Comparison of ENCODE assay signal across 25 cellular contexts in genomic region chr19:4697304-4697703, GRCh38. TPM values are rescaled to one million over a fixed set of nuclear protein-coding genes. Genes with fewer than 3 reads are reported as not detected.
DNase-seq lines count a peak whose midpoint lies in the region; ATAC-seq and TF ChIP-seq lines count a peak whose summit lies in the region.
"Had no signal": no experiment of that assay in that cellular context is flagged by ENCODE, and none has a peak within 500 bp of the region (broad histone marks: within the 10 kb centered on the region; RNA-seq: fewer than 3 reads in every experiment).

No MANE protein-coding gene starts in this region.

- H3K4me1 Mint-ChIP-seq in dendritic cell treated with granulocyte-macrophage colony-stimulating factor and Interleukin-4, amounts not matched to agents 40 ng/mL and 50 ng/mL, for 4 days (ENCODE audit: low read depth), result peaks cover 46% of the 10 kb centered on the region
- H3K4me1 Mint-ChIP-seq in neural crest cell, result no peaks in the 10 kb centered on the region
- no peaks in the 10 kb centered on the region for H3K4me1 Mint-ChIP-seq in stimulated activated naive CD8-positive, alpha-beta T cell treated with anti-CD3 and anti-CD28 coated beads, Interleukin-15, amount 100 ng/mL, for 72 hours
- H3K4me1 Mint-ChIP-seq: activated CD4-positive, alpha-beta memory T cell treated with anti-CD3 and anti-CD28 coated beads, Interleukin-2, amount 10 ng/mL, durations not matched to agents 7 days and 5 days had no signal

- POLR2A ChIA-PET in RWPE1 (lab: Yijun Ruan, JAX; ENCODE audit: low non-redundant PET), result interaction anchor here (1.7 kb wide), 1 partner anchor 16 kb away, joined by 3 read pairs; no protein-coding TSS in a partner anchor

- CTCF ChIA-PET in RWPE1 (lab: Yijun Ruan, JAX), result interaction anchor here (0.7 kb wide), 2 partner anchors 50 to 80 kb away, joined by 3 read pairs; no protein-coding TSS in a partner anchor

- H3K9me3 Mint-ChIP-seq in dendritic cell treated with granulocyte-macrophage colony-stimulating factor and Interleukin-4, amounts not matched to agents 40 ng/mL and 50 ng/mL, for 4 days, result no peaks in the 10 kb centered on the region
- H3K9me3 Mint-ChIP-seq in neural crest cell, result no peaks in the 10 kb centered on the region
- H3K9me3 Mint-ChIP-seq in stimulated activated naive CD8-positive, alpha-beta T cell treated with anti-CD3 and anti-CD28 coated beads, Interleukin-15, amount 100 ng/mL, for 72 hours, result no peaks in the 10 kb centered on the region
- H3K9me3 Mint-ChIP-seq: activated CD4-positive, alpha-beta memory T cell treated with anti-CD3 and anti-CD28 coated beads, Interleukin-2, amount 10 ng/mL, durations not matched to agents 7 days and 5 days had no signal

- ATAC-seq in stimulated activated naive CD8-positive, alpha-beta T cell treated with anti-CD3 and anti-CD28 coated beads, Interleukin-15, amount 100 ng/mL, for 72 hours, result no peak
- ATAC-seq: body of pancreas, esophagus mucosa, mucosa of descending colon had no signal

- peak overlapping the region; percentile 55 for H3K9ac ChIP-seq in BLaER1

- H3K4me1 ChIP-seq in BLaER1, result peaks cover 77% of the 10 kb centered on the region
- H3K4me1 ChIP-seq: body of pancreas, Caco-2 had no signal

- peaks cover 46% of the 10 kb centered on the region for H4K20me1 ChIP-seq in BLaER1

- H3K4me2 ChIP-seq in BLaER1, result peak overlapping the region; percentile 63
- H3K4me2 ChIP-seq: hepatocyte had no signal

- no peaks in the 10 kb centered on the region for H3K27me3 ChIP-seq in BLaER1
- H3K27me3 ChIP-seq: body of pancreas, hepatocyte had no signal

- peak overlapping the region; percentile 22; the same call in 1 of the 2 replicates for H3K27ac ChIP-seq in BLaER1
- H3K27ac ChIP-seq in RWPE1, result peak overlapping the region; percentile 100
- H3K27ac ChIP-seq: body of pancreas, hepatocyte had no signal

- H3K9me3 ChIP-seq in BLaER1, result no peaks in the 10 kb centered on the region
- H3K9me3 ChIP-seq: body of pancreas, Caco-2, left ventricle myocardium inferior, mucosa of descending colon had no signal

- peaks cover 89% of the 10 kb centered on the region for H3K36me3 ChIP-seq in BLaER1

- intact Hi-C loops in dendritic cell treated with granulocyte-macrophage colony-stimulating factor and Interleukin-4, amounts not matched to agents 40 ng/mL and 50 ng/mL, for 4 days (cut with micrococcal nuclease), result no loop called here

- H3K27ac Mint-ChIP-seq in dendritic cell treated with granulocyte-macrophage colony-stimulating factor and Interleukin-4, amounts not matched to agents 40 ng/mL and 50 ng/mL, for 4 days, result peak overlapping the region; percentile 25
- H3K27ac Mint-ChIP-seq in neural crest cell (ENCODE audit: unreplicated experiment), result peak overlapping the region; percentile 71
- H3K27ac Mint-ChIP-seq in stimulated activated naive CD8-positive, alpha-beta T cell treated with anti-CD3 and anti-CD28 coated beads, Interleukin-15, amount 100 ng/mL, for 72 hours, result peak overlapping the region in 1 of 2 donors; percentile 71
- H3K27ac Mint-ChIP-seq: activated CD4-positive, alpha-beta memory T cell treated with anti-CD3 and anti-CD28 coated beads, Interleukin-2, amount 10 ng/mL, durations not matched to agents 7 days and 5 days had no signal

- TF ChIP-seq CTCF in RWPE1 (conservative IDR thresholded peaks at IDR 0.05; ENCODE audit: low read depth) (no peak), neural crest cell (conservative IDR thresholded peaks at IDR 0.05) (no peak)

- no peaks in the 10 kb centered on the region for H3K27me3 Mint-ChIP-seq in dendritic cell treated with granulocyte-macrophage colony-stimulating factor and Interleukin-4, amounts not matched to agents 40 ng/mL and 50 ng/mL, for 4 days
- H3K27me3 Mint-ChIP-seq in neural crest cell (ENCODE audit: low read depth), result no peaks in the 10 kb centered on the region
- H3K27me3 Mint-ChIP-seq in stimulated activated naive CD8-positive, alpha-beta T cell treated with anti-CD3 and anti-CD28 coated beads, Interleukin-15, amount 100 ng/mL, for 72 hours, result no peaks in the 10 kb centered on the region
- H3K27me3 Mint-ChIP-seq: activated CD4-positive, alpha-beta memory T cell treated with anti-CD3 and anti-CD28 coated beads, Interleukin-2, amount 10 ng/mL, durations not matched to agents 7 days and 5 days had no signal

- DNase-seq in RWPE1 (ENCODE audit: low spot score), result no peak
- no peak for DNase-seq in neural crest cell (ENCODE audit: low read depth, low spot score)
- no peak for DNase-seq in putamen (ENCODE audit: low spot score)
- no peak for DNase-seq in stimulated activated naive CD4-positive, alpha-beta T cell treated with Interleukin-2 at 50 U/mL for 16 hours (lab: John Stamatoyannopoulos, UW)
- no peak for DNase-seq in stimulated activated naive CD8-positive, alpha-beta T cell treated with anti-CD3 and anti-CD28 coated beads, Interleukin-15, amount 100 ng/mL, for 72 hours
- DNase-seq in stimulated activated CD4-positive, alpha-beta T cell treated with anti-CD3 and anti-CD28 coated beads, Interleukin-4, amount 100 ng/mL, for 4 hours, result no peak
- DNase-seq: activated CD4-positive, alpha-beta memory T cell treated with anti-CD3 and anti-CD28 coated beads, Interleukin-2, amount 10 ng/mL, durations not matched to agents 7 days and 5 days; activated effector memory CD4-positive, alpha-beta T cell treated with Interleukin-2 at 50 U/mL for 16 hours; activated T-cell treated with anti-CD3 and anti-CD28 coated beads for 4 hours; body of pancreas; Caco-2; DMS79; effector memory CD4-positive, alpha-beta T cell; Kasumi-1; left ventricle myocardium inferior; mucosa of descending colon; NCI-H1694; NCI-H2171; NCI-H510A treated with DMSO at 0.1 percent for 48 hours; posterior cingulate gyrus; RPMI8226 had no signal

- H3K36me3 Mint-ChIP-seq in dendritic cell treated with granulocyte-macrophage colony-stimulating factor and Interleukin-4, amounts not matched to agents 40 ng/mL and 50 ng/mL, for 4 days (ENCODE audit: low read depth), result peaks cover 100% of the 10 kb centered on the region
- peaks cover 9% of the 10 kb centered on the region for H3K36me3 Mint-ChIP-seq in neural crest cell (ENCODE audit: low read depth)

- H3K4me3 ChIP-seq in BLaER1, result no peak overlapping the region
- H3K4me3 ChIP-seq: body of pancreas, hepatocyte, left ventricle myocardium inferior, mucosa of descending colon had no signal

- no peak overlapping the region for H3K4me3 Mint-ChIP-seq in dendritic cell treated with granulocyte-macrophage colony-stimulating factor and Interleukin-4, amounts not matched to agents 40 ng/mL and 50 ng/mL, for 4 days
- no peak overlapping the region for H3K4me3 Mint-ChIP-seq in neural crest cell
- H3K4me3 Mint-ChIP-seq in stimulated activated naive CD8-positive, alpha-beta T cell treated with anti-CD3 and anti-CD28 coated beads, Interleukin-15, amount 100 ng/mL, for 72 hours, result no peak overlapping the region
- H3K4me3 Mint-ChIP-seq: activated CD4-positive, alpha-beta memory T cell treated with anti-CD3 and anti-CD28 coated beads, Interleukin-2, amount 10 ng/mL, durations not matched to agents 7 days and 5 days had no signal

RNA-seq across cellular contexts. Expression of gene DPP9, which starts 26.3 kb away (rescaled TPM):
- total RNA-seq in neural crest cell, result 46.8 and 48.0 TPM in 2 replicates

RNA-seq across cellular contexts. Expression of gene MYDGF, which starts 27.2 kb away (rescaled TPM):
- total RNA-seq in neural crest cell, result 45.4 and 48.8 TPM in 2 replicates

RNA-seq across cellular contexts. Expression of gene TNFAIP8L1, which starts 58.0 kb away (rescaled TPM):
- 7.0 and 8.0 TPM in 2 replicates for total RNA-seq in neural crest cell
